ENCODE assay signal across 23 cellular contexts in the genomic region with DNA sequence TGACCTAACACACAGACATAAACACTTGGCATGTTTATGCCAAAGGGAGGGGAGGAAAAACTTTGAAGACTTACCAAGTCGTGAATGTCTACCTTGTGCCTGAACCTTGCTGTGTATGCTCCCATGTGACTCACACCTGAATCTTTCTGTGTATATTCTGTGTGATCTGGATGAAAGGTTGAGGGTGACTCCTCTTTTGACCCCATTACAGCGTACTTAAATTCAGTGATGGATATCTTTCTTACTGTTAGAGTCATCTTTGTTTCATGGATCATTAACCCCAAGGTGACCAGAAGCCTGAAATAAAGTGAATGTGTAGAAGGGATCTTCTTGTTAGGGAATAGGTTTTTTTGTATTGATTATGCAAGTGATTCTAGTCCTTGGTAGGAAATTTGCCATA.
"Had no signal": no experiment of that assay in that cellular context is flagged by ENCODE, and none has a peak within 500 bp of the region (broad histone marks: within the 10 kb centered on the region; RNA-seq: fewer than 3 reads in every experiment).

No MANE protein-coding gene starts in this region.

- H3K36me3 ChIP-seq: left lung, lower lobe of right lung, ovary, right atrium auricular region, right lobe of liver, tibial nerve, uterus had no signal

- ATAC-seq: left cardiac atrium; left lung; lower lobe of right lung; naive thymus-derived CD4-positive, alpha-beta T cell; natural killer cell treated with Interleukin-12 subunit alpha and Interleukin-12 subunit beta and Interleukin-15 and Interleukin-18, amount 100 ng/mL, for 72 hours; right lobe of liver; stimulated activated memory B cell treated with anti-CD40 and anti-IgM and Interleukin-4, amounts not matched to agents 10 μg/mL and 1 μg/mL and 100 μg/mL, for 72 hours; stimulated activated naive CD8-positive, alpha-beta T cell treated with anti-CD3 and anti-CD28 coated beads, Interleukin-15, amount 100 ng/mL, for 72 hours had no signal

- H3K79me2 ChIP-seq: hepatocyte had no signal

- H3K27me3 ChIP-seq: hepatocyte, left lung, ovary, right atrium auricular region, right lobe of liver, tibial nerve, uterus had no signal

- H3K4me3 ChIP-seq: hepatocyte, left lung, lower lobe of right lung, ovary, right atrium auricular region, right lobe of liver, smooth muscle cell, tibial nerve, uterus had no signal

- H3K4me1 ChIP-seq: lower lobe of right lung, right atrium auricular region, right lobe of liver, tibial nerve, uterus had no signal

- H3K27ac ChIP-seq: hepatocyte, left lung, lower lobe of right lung, ovary, right atrium auricular region, right lobe of liver, tibial nerve, uterus had no signal

- H3K4me2 ChIP-seq: hepatocyte, smooth muscle cell had no signal

- DNase-seq: islet precursor cell; left cardiac atrium; left lung; lower lobe of right lung; mammary epithelial cell; mesendoderm; naive thymus-derived CD4-positive, alpha-beta T cell; ovary; right lobe of liver; stimulated activated CD4-positive, alpha-beta T cell treated with anti-CD3 and anti-CD28 coated beads, Interleukin-1b, Interleukin-23, amount 100 ng/mL, for 48 hours; stimulated activated CD4-positive, alpha-beta T cell treated with anti-CD3 and anti-CD28 coated beads, Interleukin-2, amount 100 ng/mL, for 48 hours; stimulated activated CD4-positive, alpha-beta T cell treated with anti-CD3 and anti-CD28 coated beads, Interleukin-4, amount 100 ng/mL, for 4 hours; stimulated activated CD8-positive, alpha-beta memory T cell treated with anti-CD3 and anti-CD28 coated beads, Interleukin-4, amount 100 ng/mL, for 48 hours; stimulated activated naive CD4-positive, alpha-beta T cell treated with Interleukin-2 at 50 U/mL for 16 hours; stimulated activated naive CD8-positive, alpha-beta T cell treated with anti-CD3 and anti-CD28 coated beads, Interleukin-15, amount 100 ng/mL, for 72 hours; substantia nigra; uterus had no signal

- H3K9me3 ChIP-seq: left lung, lower lobe of right lung, ovary, right atrium auricular region, right lobe of liver, tibial nerve, uterus had no signal

- H2AFZ ChIP-seq: hepatocyte had no signal
